Comparison of ENCODE assay signal across 16 cellular contexts in the genomic region with DNA sequence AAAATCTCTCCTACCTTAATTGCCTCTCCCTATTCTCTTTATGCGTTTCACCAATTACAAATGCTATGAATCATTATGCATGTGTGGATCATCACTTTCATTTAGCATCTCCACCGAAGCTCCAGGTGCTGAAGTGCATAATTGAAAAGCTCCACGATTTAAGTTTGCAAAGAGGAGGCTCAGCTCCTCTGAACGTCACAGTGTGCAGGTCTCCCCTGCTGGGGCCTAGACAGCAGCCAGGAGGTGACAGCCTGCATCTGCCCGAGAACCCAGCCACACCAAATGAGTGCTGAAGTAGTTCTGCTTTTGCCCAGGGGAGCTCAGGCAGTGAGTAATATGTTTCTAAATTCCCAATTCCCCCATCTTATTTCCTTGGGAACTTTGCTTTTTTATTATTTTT.
"Had no signal": no experiment of that assay in that cellular context is flagged by ENCODE, and none has a peak within 500 bp of the region (broad histone marks: within the 10 kb centered on the region; RNA-seq: fewer than 3 reads in every experiment).

No MANE protein-coding gene starts in this region.

- H3K4me3 Mint-ChIP-seq: activated CD4-positive, alpha-beta memory T cell treated with anti-CD3 and anti-CD28 coated beads for 36 hours; activated naive CD8-positive, alpha-beta T cell; stimulated activated memory B cell treated with anti-CD40 and anti-IgM and Interleukin-4, amounts not matched to agents 10 μg/mL and 1 μg/mL and 100 μg/mL, for 72 hours had no signal

- DNase-seq: activated CD4-positive, alpha-beta memory T cell treated with anti-CD3 and anti-CD28 coated beads for 36 hours; activated T-cell treated with anti-CD3 and anti-CD28 coated beads for 4 hours; dermis blood vessel endothelial cell; effector memory CD4-positive, alpha-beta T cell; heart right ventricle; left ventricle myocardium superior; occipital lobe; posterior cingulate gyrus; retina; spleen; stimulated activated CD4-positive, alpha-beta T cell treated with anti-CD3 and anti-CD28 coated beads, Interleukin-4, amount 100 ng/mL, for 4 hours; T1000; upper lobe of left lung; WERI-Rb-1 had no signal

- H3K4me1 Mint-ChIP-seq: stimulated activated memory B cell treated with anti-CD40 and anti-IgM and Interleukin-4, amounts not matched to agents 10 μg/mL and 1 μg/mL and 100 μg/mL, for 72 hours had no signal

- H3K27ac Mint-ChIP-seq: activated CD4-positive, alpha-beta memory T cell treated with anti-CD3 and anti-CD28 coated beads for 36 hours; activated naive CD8-positive, alpha-beta T cell; stimulated activated memory B cell treated with anti-CD40 and anti-IgM and Interleukin-4, amounts not matched to agents 10 μg/mL and 1 μg/mL and 100 μg/mL, for 72 hours had no signal

- H3K36me3 Mint-ChIP-seq: activated CD4-positive, alpha-beta memory T cell treated with anti-CD3 and anti-CD28 coated beads for 36 hours; activated naive CD8-positive, alpha-beta T cell; stimulated activated memory B cell treated with anti-CD40 and anti-IgM and Interleukin-4, amounts not matched to agents 10 μg/mL and 1 μg/mL and 100 μg/mL, for 72 hours had no signal

- H3K27me3 Mint-ChIP-seq: activated CD4-positive, alpha-beta memory T cell treated with anti-CD3 and anti-CD28 coated beads for 36 hours had no signal

- H3K9me3 Mint-ChIP-seq: activated CD4-positive, alpha-beta memory T cell treated with anti-CD3 and anti-CD28 coated beads for 36 hours; stimulated activated memory B cell treated with anti-CD40 and anti-IgM and Interleukin-4, amounts not matched to agents 10 μg/mL and 1 μg/mL and 100 μg/mL, for 72 hours had no signal
